ENCODE assay signal across 1 cellular context in the genomic region with DNA sequence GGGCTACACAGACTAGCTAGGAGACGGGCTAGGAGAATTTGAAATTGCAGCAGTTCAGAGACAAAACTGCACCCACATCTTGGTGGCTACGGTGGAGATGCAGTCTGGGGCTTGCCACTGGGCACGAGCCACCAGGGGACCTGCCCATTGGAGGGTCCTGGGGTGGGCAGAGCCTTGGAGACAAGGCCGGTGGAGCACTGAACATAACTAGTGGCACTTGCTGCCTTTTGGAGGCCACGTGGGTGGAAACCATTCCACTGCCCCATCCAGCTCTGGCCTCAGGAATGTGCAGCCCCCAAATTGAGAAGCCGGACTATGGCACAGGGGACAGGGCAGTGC.
TF ChIP-seq lines count a peak whose summit lies in the region.

No MANE protein-coding gene starts in this region.

TF ChIP-seq in SK-N-SH, 30 proteins besides CTCF, POLR2A, EP300 and RAD21 (continued from another document):
- TF ChIP-seq MAX (IDR thresholded peaks at IDR 0.05; ENCODE audit: low read depth) (no peak), FOXJ3 (CRISPR knock-in tag; IDR thresholded peaks at IDR 0.05) (no peak), SMC3 (IDR thresholded peaks at IDR 0.05; ENCODE audit: low read depth, low read length) (no peak), USF2 (IDR thresholded peaks at IDR 0.05; ENCODE audit: borderline replicate concordance, low read depth, low read length) (no peak)
